Comparison of ENCODE assay signal across 20 cellular contexts in genomic region chr2:29786361-29786760, GRCh38.
DNase-seq lines count a peak whose midpoint lies in the region; ATAC-seq and TF ChIP-seq lines count a peak whose summit lies in the region.
"Had no signal": no experiment of that assay in that cellular context is flagged by ENCODE, and none has a peak within 500 bp of the region (broad histone marks: within the 10 kb centered on the region; RNA-seq: fewer than 3 reads in every experiment).

No MANE protein-coding gene starts in this region.

- DNase-seq in NCI-H748 treated with DMSO at 0.1 percent for 48 hours (lab: John Stamatoyannopoulos, UW) (peak; percentile 1), NCI-H748 (lab: John Stamatoyannopoulos, UW; ENCODE audit: unreplicated experiment) (no peak), NCI-H2029 treated with DMSO at 0.1 percent for 48 hours (lab: John Stamatoyannopoulos, UW) (peak; percentile 15), colonic mucosa (peak; percentile 19), GM10266 (ENCODE audit: extremely low spot score) (no peak), lower lobe of right lung (no peak), HT-29 (ENCODE audit: low spot score) (no peak)
- DNase-seq: CD4-positive, alpha-beta memory T cell; DND-41; NCI-H1417 treated with DMSO at 0.1 percent for 48 hours; NCI-H2081 treated with DMSO at 0.1 percent for 48 hours; NCI-H2227 treated with DMSO at 0.1 percent for 48 hours; NCI-H526 treated with DMSO at 0.1 percent for 48 hours; NK-92 treated with Interleukin-12 subunit alpha and Interleukin-12 subunit beta, amount 100 ng/mL, for 24 hours; T-helper 2 cell had no signal

- no peak overlapping the region for H3K4me3 ChIP-seq in colonic mucosa
- no peak overlapping the region for H3K4me3 ChIP-seq in lower lobe of right lung
- H3K4me3 ChIP-seq: A549, GM23338 had no signal

- no peaks in the 10 kb centered on the region for H3K36me3 ChIP-seq in colonic mucosa
- no peaks in the 10 kb centered on the region for H3K36me3 ChIP-seq in lower lobe of right lung

- H3K4me1 ChIP-seq in colonic mucosa (no peaks in the 10 kb centered on the region), lower lobe of right lung (no peaks in the 10 kb centered on the region)

- ATAC-seq in activated CD4-positive, CD25-positive, alpha-beta regulatory T cell treated with anti-CD3 and anti-CD28 coated beads, Interleukin-2, amount 50 U/mL, for 24 hours: no peak
- no peak for ATAC-seq in lower lobe of right lung
- ATAC-seq: A549, GM23338, HCT116, Right ventricle myocardium inferior had no signal

- TF ChIP-seq CTCF in colonic mucosa (IDR thresholded peaks at IDR 0.05) (no peak), GM10266 (IDR thresholded peaks at IDR 0.05; ENCODE audit: control insufficient read depth, insufficient read depth, low read depth, missing control alignments) (no peak), lower lobe of right lung (IDR thresholded peaks at IDR 0.05) (no peak)

- no peaks in the 10 kb centered on the region for H3K27me3 ChIP-seq in colonic mucosa
- H3K27me3 ChIP-seq in lower lobe of right lung (ENCODE audit: low read depth): no peaks in the 10 kb centered on the region

- H3K9me3 ChIP-seq in colonic mucosa: no peaks in the 10 kb centered on the region
- H3K9me3 ChIP-seq in lower lobe of right lung: no peaks in the 10 kb centered on the region
- H3K9me3 ChIP-seq: A549 had no signal

- H3K27ac ChIP-seq in colonic mucosa (no peak overlapping the region), lower lobe of right lung (no peak overlapping the region)
- H3K27ac ChIP-seq: A549 had no signal

- no peak overlapping the region for H3K9ac ChIP-seq in colonic mucosa (ENCODE audit: low read depth in 2 of 2, low read length in 2 of 2)

- intact Hi-C loops in colonic mucosa (cut with DNase I) (no loop called here), lower lobe of right lung (cut with DNase I) (no loop called here)

Comparison
In these comparisons a context has a peak if more than half of its experiments do, and no peak if none do; other contexts are left out.
1. DNase-seq: peak in NCI-H748 treated with DMSO at 0.1 percent for 48 hours (single experiment), NCI-H2029 treated with DMSO at 0.1 percent for 48 hours (single experiment) and colonic mucosa (single experiment); none in NCI-H748 (single experiment), GM10266 (single experiment), lower lobe of right lung (single experiment) and HT-29 (single experiment).